13 cellular contexts compared by ENCODE assay signal in genomic region chr16:81537721-81538561, GRCh38.
A peak's percentile ranks its signal among the peaks of the same experiment; 100 is the strongest.
DNase-seq lines count a peak whose midpoint lies in the region; ATAC-seq, FAIRE-seq and TF ChIP-seq lines count a peak whose summit lies in the region.
"Had no signal": no experiment of that assay in that cellular context is flagged by ENCODE, and none has a peak within 500 bp of the region (broad histone marks: within the 10 kb centered on the region; RNA-seq: fewer than 3 reads in every experiment).

No MANE protein-coding gene starts in this region.

- peaks cover 2% of the 10 kb centered on the region for H3K4me1 ChIP-seq in mesendoderm (ENCODE audit: control insufficient read depth, low read depth, low read length)

- H3K36me3 Mint-ChIP-seq in natural killer cell, result no peaks in the 10 kb centered on the region
- H3K36me3 Mint-ChIP-seq in natural killer cell treated with Interleukin-12 subunit alpha and Interleukin-12 subunit beta and Interleukin-15 and Interleukin-18, amount 100 ng/mL, for 72 hours, result no peaks in the 10 kb centered on the region

- ATAC-seq in natural killer cell, result no peak
- ATAC-seq in natural killer cell treated with Interleukin-12 subunit alpha and Interleukin-12 subunit beta and Interleukin-15 and Interleukin-18, amount 100 ng/mL, for 72 hours, result no peak
- ATAC-seq: left lobe of liver had no signal

- no peaks in the 10 kb centered on the region for H3K27me3 ChIP-seq in mesendoderm (ENCODE audit: insufficient read depth, low read length, poor library complexity)
- H3K27me3 ChIP-seq: SJSA1 had no signal

- H3K4me3 ChIP-seq in cardiac fibroblast (replicated peaks in 1 of 2; ENCODE audit: low read depth in 2 of 2, low read length in 2 of 2), result no peak overlapping the region
- H3K4me3 ChIP-seq in mesendoderm (ENCODE audit: low read length), result no peak overlapping the region
- H3K4me3 ChIP-seq: SJSA1 had no signal

- H3K27ac ChIP-seq in mesendoderm (ENCODE audit: low read depth, low read length), result no peak overlapping the region
- H3K27ac ChIP-seq in substantia nigra (ENCODE audit: low read depth, low read length, poor library complexity, severe bottlenecking), result no peak overlapping the region
- H3K27ac ChIP-seq: SJSA1 had no signal

- no peak overlapping the region for H3K4ac ChIP-seq in mesendoderm (ENCODE audit: low read depth, low read length)

- no peak for FAIRE-seq in GM19239 (lab: Jason Lieb, UNC)

- H2BK5ac ChIP-seq in mesendoderm (ENCODE audit: low read length), result no peak overlapping the region

- H2AK5ac ChIP-seq in mesendoderm (ENCODE audit: low read length), result no peak overlapping the region

- no peak for TF ChIP-seq CTCF in natural killer cell (IDR thresholded peaks at IDR 0.05)
- no peak for TF ChIP-seq CTCF in cardiac fibroblast (IDR thresholded peaks at IDR 0.05; ENCODE audit: low read depth, low read length)
- no peak for TF ChIP-seq CTCF in GM20000 (IDR thresholded peaks at IDR 0.05; ENCODE audit: extremely low read depth, missing control alignments)

- H3K4me1 Mint-ChIP-seq in natural killer cell, result peaks cover 35 to 53% of the 10 kb centered on the region in 2 donors
- peaks cover 19 to 20% of the 10 kb centered on the region in 2 donors for H3K4me1 Mint-ChIP-seq in natural killer cell treated with Interleukin-12 subunit alpha and Interleukin-12 subunit beta and Interleukin-15 and Interleukin-18, amount 100 ng/mL, for 72 hours (ENCODE audit: low read depth in 2 of 2)

- H3K79me2 ChIP-seq in mesendoderm (ENCODE audit: control insufficient read depth, insufficient read depth, low read length), result peaks cover 38% of the 10 kb centered on the region

- H3K56ac ChIP-seq in mesendoderm (ENCODE audit: low read length), result no peak overlapping the region

- H2BK15ac ChIP-seq in mesendoderm (replicated peaks; ENCODE audit: low read depth), result no peak overlapping the region

- H3K9ac ChIP-seq in mesendoderm (ENCODE audit: low read length), result no peak overlapping the region

- H4K5ac ChIP-seq in mesendoderm (ENCODE audit: low read length), result no peak overlapping the region

- H3K18ac ChIP-seq in mesendoderm (ENCODE audit: low read length), result no peak overlapping the region

- no peak overlapping the region for H3K4me2 ChIP-seq in mesendoderm (ENCODE audit: low read length)

- WGBS in mesendoderm (ENCODE audit: extremely low coverage, insufficient coverage, low lambda C conversion rate), result no CpG with 5 or more reads among the region's 18 CpGs

- intact Hi-C loops in natural killer cell (cut with micrococcal nuclease), result no loop called here

- no peaks in the 10 kb centered on the region for H3K36me3 ChIP-seq in mesendoderm (ENCODE audit: control insufficient read depth, insufficient read depth, low read length)
- H3K36me3 ChIP-seq: SJSA1 had no signal

- peaks cover 47% of the 10 kb centered on the region for H3K79me1 ChIP-seq in mesendoderm (ENCODE audit: low read length)

- no peaks in the 10 kb centered on the region for H3K27me3 Mint-ChIP-seq in natural killer cell (ENCODE audit: low read depth in 2 of 2)
- no peaks in the 10 kb centered on the region for H3K27me3 Mint-ChIP-seq in natural killer cell treated with Interleukin-12 subunit alpha and Interleukin-12 subunit beta and Interleukin-15 and Interleukin-18, amount 100 ng/mL, for 72 hours

- peak overlapping the region; percentile 47 to 58 for H3K27ac Mint-ChIP-seq in natural killer cell
- H3K27ac Mint-ChIP-seq in natural killer cell treated with Interleukin-12 subunit alpha and Interleukin-12 subunit beta and Interleukin-15 and Interleukin-18, amount 100 ng/mL, for 72 hours, result no peak overlapping the region
- H3K27ac Mint-ChIP-seq: nephron progenitor cell had no signal

- H4K8ac ChIP-seq in mesendoderm (ENCODE audit: low read depth, low read length), result no peak overlapping the region

- peak overlapping the region; percentile 3 for H3K23ac ChIP-seq in mesendoderm (ENCODE audit: low read length)

- DNase-seq in natural killer cell (no peak), cardiac fibroblast (ENCODE audit: low read depth in 2 of 2) (peak; percentile 58 to 65), mesendoderm (no peak), globus pallidus (ENCODE audit: low spot score) (no peak), GM19239 (ENCODE audit: insufficient read length, low spot score) (no peak), substantia nigra (lab: John Stamatoyannopoulos, UW) (no peak), GM20000 (ENCODE audit: low spot score) (no peak)
- no peak for DNase-seq in natural killer cell treated with Interleukin-12 subunit alpha and Interleukin-12 subunit beta and Interleukin-15 and Interleukin-18, amount 100 ng/mL, for 72 hours (ENCODE audit: low spot score)
- DNase-seq: NCI-H2107; nephron progenitor cell; NK-92 treated with Interleukin-12 subunit alpha and Interleukin-12 subunit beta, amount 100 ng/mL, for 24 hours had no signal

- no peak overlapping the region for H2BK120ac ChIP-seq in mesendoderm (ENCODE audit: low read depth, low read length)

- no peak overlapping the region for H3K4me3 Mint-ChIP-seq in natural killer cell
- no peak overlapping the region for H3K4me3 Mint-ChIP-seq in natural killer cell treated with Interleukin-12 subunit alpha and Interleukin-12 subunit beta and Interleukin-15 and Interleukin-18, amount 100 ng/mL, for 72 hours
- H3K4me3 Mint-ChIP-seq: nephron progenitor cell had no signal

- H3K9me3 Mint-ChIP-seq in natural killer cell, result no peaks in the 10 kb centered on the region
- no peaks in the 10 kb centered on the region for H3K9me3 Mint-ChIP-seq in natural killer cell treated with Interleukin-12 subunit alpha and Interleukin-12 subunit beta and Interleukin-15 and Interleukin-18, amount 100 ng/mL, for 72 hours
- H3K9me3 Mint-ChIP-seq: nephron progenitor cell had no signal

Comparison
In these comparisons a context has a peak if more than half of its experiments do, and no peak if none do; other contexts are left out.
1. H3K27ac Mint-ChIP-seq: peak in natural killer cell (2 of 2); none in natural killer cell treated with Interleukin-12 subunit alpha and Interleukin-12 subunit beta and Interleukin-15 and Interleukin-18, amount 100 ng/mL, for 72 hours (0 of 2).
2. DNase-seq: peak in cardiac fibroblast (2 of 2); none in natural killer cell (single experiment), natural killer cell treated with Interleukin-12 subunit alpha and Interleukin-12 subunit beta and Interleukin-15 and Interleukin-18, amount 100 ng/mL, for 72 hours (single experiment), mesendoderm (single experiment), globus pallidus (single experiment), GM19239 (single experiment), substantia nigra (0 of 49) and GM20000 (single experiment).